24 cellular contexts compared by ENCODE assay signal in the genomic region with DNA sequence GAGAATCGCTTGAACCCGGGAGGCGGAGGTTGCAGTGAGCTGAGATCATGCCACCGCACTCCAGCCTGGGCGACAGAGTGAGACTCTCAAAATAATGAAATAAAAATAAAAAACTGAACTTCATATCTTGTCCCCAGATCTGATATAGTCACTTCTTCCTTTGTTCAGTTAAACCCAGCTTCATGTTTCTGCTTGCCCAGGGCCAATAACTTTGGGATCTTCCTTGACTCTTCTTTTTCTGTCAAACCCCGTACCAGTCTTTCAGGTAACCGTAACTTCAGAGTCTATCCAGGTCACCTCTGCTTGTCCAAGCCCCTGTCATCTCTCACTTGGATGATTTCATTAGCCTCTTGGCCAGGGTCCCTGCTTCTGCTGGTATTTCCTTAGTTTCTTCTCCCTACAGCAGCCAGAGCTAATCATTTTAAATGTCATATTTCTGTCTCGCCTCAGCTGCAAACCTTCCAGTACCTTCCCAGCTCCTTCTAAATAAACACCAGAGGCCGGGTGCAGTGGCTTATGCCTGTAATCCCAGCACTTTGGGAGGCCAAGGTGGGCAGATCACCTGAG. TPM values are rescaled to one million over a fixed set of nuclear protein-coding genes. Genes with fewer than 3 reads are reported as not detected.
A peak's percentile ranks its signal among the peaks of the same experiment; 100 is the strongest.
DNase-seq lines count a peak whose midpoint lies in the region; ATAC-seq, FAIRE-seq and TF ChIP-seq lines count a peak whose summit lies in the region.
"Had no signal": no experiment of that assay in that cellular context is flagged by ENCODE, and none has a peak within 500 bp of the region (broad histone marks: within the 10 kb centered on the region; RNA-seq: fewer than 3 reads in every experiment).

No MANE protein-coding gene starts in this region.

- in situ Hi-C loops in K562 (cut with MboI) (no loop called here), GM13977 (cut with MboI; ENCODE audit: low pct_unique_long_range_greater_than_20kb, low sequenced_read_pairs, unreplicated experiment) (no loop called here)

- H3K36me3 ChIP-seq in RWPE2 (ENCODE audit: low read depth) (no peaks in the 10 kb centered on the region; the same call in 1 of the 2 replicates), K562 (ENCODE audit: control insufficient read depth, insufficient read depth, low read length) (no peaks in the 10 kb centered on the region), rectal smooth muscle tissue (ENCODE audit: control insufficient read depth, insufficient read depth, low read length) (no peaks in the 10 kb centered on the region), colonic mucosa (no peaks in the 10 kb centered on the region)
- H3K36me3 ChIP-seq: tibial artery had no signal

- no TSS peak for BruUV-seq in K562 (replicated peaks; lab: Mats Ljungman, UMichigan)

- H3K27me3 ChIP-seq in RWPE2 (ENCODE audit: insufficient read depth, poor library complexity, severe bottlenecking) (no peaks in the 10 kb centered on the region), K562 (ENCODE audit: control insufficient read depth in 2 of 2, insufficient read depth in 2 of 2, low read length in 2 of 2) (no peaks in the 10 kb centered on the region), foreskin keratinocyte (no peaks in the 10 kb centered on the region), rectal smooth muscle tissue (ENCODE audit: control insufficient read depth, insufficient read depth, low read length) (no peaks in the 10 kb centered on the region), colonic mucosa (no peaks in the 10 kb centered on the region)
- H3K27me3 ChIP-seq: tibial artery had no signal

- H3K4me3 ChIP-seq in RWPE2 (ENCODE audit: severe bottlenecking): no peak overlapping the region
- no peak overlapping the region for H3K4me3 ChIP-seq in K562
- no peak overlapping the region for H3K4me3 ChIP-seq in rectal smooth muscle tissue (ENCODE audit: low read length)
- H3K4me3 ChIP-seq in colonic mucosa: no peak overlapping the region
- H3K4me3 ChIP-seq: tibial artery had no signal

- no peak overlapping the region for H2AFZ ChIP-seq in K562 (ENCODE audit: low read depth, low read length)

- peaks cover 28% of the 10 kb centered on the region for H3K9me3 ChIP-seq in RWPE2 (ENCODE audit: severe bottlenecking)
- H3K9me3 ChIP-seq in K562 (replicated peaks; ENCODE audit: control insufficient read depth, insufficient read depth, low read depth, low read length): no peaks in the 10 kb centered on the region
- H3K9me3 ChIP-seq in colonic mucosa: no peaks in the 10 kb centered on the region

- no peak for TF ChIP-seq POLR2A in K562 (conservative IDR thresholded peaks at IDR 0.05)

- peak overlapping the region; percentile 13 for H3K27ac ChIP-seq in RWPE2 (ENCODE audit: poor library complexity, severe bottlenecking)
- no peak overlapping the region for H3K27ac ChIP-seq in K562 (ENCODE audit: extremely low read depth, low read depth, low read length)
- no peak overlapping the region for H3K27ac ChIP-seq in foreskin keratinocyte
- H3K27ac ChIP-seq in rectal smooth muscle tissue (ENCODE audit: low read depth, low read length): peak overlapping the region; percentile 42
- H3K27ac ChIP-seq in colonic mucosa: no peak overlapping the region
- H3K27ac ChIP-seq: tibial artery had no signal

- no peak for TF ChIP-seq EP300 in K562 (IDR thresholded peaks at IDR 0.05; ENCODE audit: low read length)

- no peak for TF ChIP-seq RAD21 in K562 (CRISPR knock-in tag; conservative IDR thresholded peaks at IDR 0.05 in 1 of 2, IDR thresholded peaks at IDR 0.05 in 1 of 2)

- CTCF ChIA-PET in K562 (lab: Yijun Ruan, JAX; ENCODE audit: low intra/inter-chr PET ratio): no interaction called here

- peaks cover 3% of the 10 kb centered on the region for H3K9me1 ChIP-seq in K562 (ENCODE audit: control insufficient read depth, insufficient read depth, low read length)

- H4K20me1 ChIP-seq in K562 (replicated peaks; ENCODE audit: control insufficient read depth, insufficient read depth, low read length): peaks cover 3% of the 10 kb centered on the region; the same call in 1 of the 2 replicates

- 87% methylated on average over 9 of the region's 9 CpGs for WGBS in K562 (ENCODE audit: insufficient coverage, low coverage, missing lambda C conversion rate)

- DNase-seq in RWPE2 (ENCODE audit: low spot score) (no peak), K562 (ENCODE audit: extremely low read depth in 1 of 4, low spot score in 3 of 4) (peak in 2 of 4 experiments; percentile 31 to 47), foreskin keratinocyte (peak in 1 of 2 donors; percentile 59), colonic mucosa (no peak), GM13977 (ENCODE audit: low spot score) (no peak), omental fat pad (ENCODE audit: low spot score) (no peak)
- DNase-seq: activated CD4-positive, alpha-beta T cell treated with anti-CD3 and anti-CD28 coated beads, Interleukin-2, amount 50 U/mL, for 4 hours; activated CD4-positive, CD25-positive, alpha-beta regulatory T cell; activated naive CD8-positive, alpha-beta T cell treated with anti-CD3 and anti-CD28 coated beads for 36 hours; effector memory CD4-positive, alpha-beta T cell; glutamatergic neuron; HCEC 1CT; Karpas-422; kidney; NCI-H1105; NCI-H1930; NCI-H2227 treated with DMSO at 0.1 percent for 48 hours; occipital lobe; stimulated activated CD4-positive, alpha-beta T cell treated with anti-CD3 and anti-CD28 coated beads, Interleukin-4, amount 100 ng/mL, for 1 hour; stimulated activated naive CD4-positive, alpha-beta T cell treated with Interleukin-2 at 50 U/mL for 16 hours; tibial artery had no signal

- no peak overlapping the region for H3K9ac ChIP-seq in K562 (ENCODE audit: insufficient read depth in 1 of 2, low read depth in 2 of 2, low read length in 2 of 2)
- H3K9ac ChIP-seq in rectal smooth muscle tissue (ENCODE audit: low read length): no peak overlapping the region
- no peak overlapping the region for H3K9ac ChIP-seq in colonic mucosa (ENCODE audit: low read depth in 2 of 2, low read length in 2 of 2)

- no peaks in the 10 kb centered on the region for H3K79me2 ChIP-seq in K562 (ENCODE audit: control insufficient read depth, insufficient read depth, low read length)

- FAIRE-seq in K562 (lab: Jason Lieb, UNC): no peak
- FAIRE-seq: astrocyte, GM12878, kidney had no signal

- peak; percentile 41; the same call in 2 of the 3 replicates for ATAC-seq in RWPE2 (ENCODE audit: low read depth)
- peak; percentile 3; the same call in 2 of the 3 replicates for ATAC-seq in K562
- peak; percentile 31 for ATAC-seq in foreskin keratinocyte
- ATAC-seq in omental fat pad (ENCODE audit: low FRiP score): no peak

- POLR2A ChIA-PET in K562 (lab: Yijun Ruan, JAX): interaction anchor here (0.6 to 7.0 kb wide), 22 partner anchors 10 to 935 kb away, joined by 3 to 93 read pairs (median 4); no protein-coding TSS in a partner anchor

- intact Hi-C loops in K562 (cut with micrococcal nuclease): no loop called here
- intact Hi-C loops in colonic mucosa (cut with DNase I): no loop called here

- TF ChIP-seq CTCF in RWPE2 (IDR thresholded peaks at IDR 0.05; ENCODE audit: poor library complexity, severe bottlenecking): no peak
- TF ChIP-seq CTCF in K562 (IDR thresholded peaks at IDR 0.05 in 2 of 3, conservative IDR thresholded peaks at IDR 0.05 in 1 of 3; ENCODE audit: insufficient read depth in 2 of 3, low read depth in 1 of 3, low read length in 3 of 3): no peak
- TF ChIP-seq CTCF in foreskin keratinocyte (conservative IDR thresholded peaks at IDR 0.05): no peak
- no peak for TF ChIP-seq CTCF in colonic mucosa (IDR thresholded peaks at IDR 0.05)
- TF ChIP-seq CTCF in GM13977 (IDR thresholded peaks at IDR 0.05; ENCODE audit: extremely low read depth, insufficient read depth, missing control alignments): no peak
- no peak for TF ChIP-seq CTCF in omental fat pad (IDR thresholded peaks at IDR 0.05)

- no peak overlapping the region for H3K4me2 ChIP-seq in K562 (ENCODE audit: insufficient read depth, low read length)

- H3K4me1 ChIP-seq in RWPE2 (ENCODE audit: insufficient read depth, poor library complexity, severe bottlenecking) (peaks cover 10% of the 10 kb centered on the region), K562 (replicated peaks in 1 of 2; ENCODE audit: control insufficient read depth in 2 of 2, insufficient read depth in 2 of 2, low read length in 2 of 2) (no peaks in the 10 kb centered on the region), foreskin keratinocyte (peaks cover 9% of the 10 kb centered on the region), rectal smooth muscle tissue (ENCODE audit: control insufficient read depth, insufficient read depth, low read length) (peaks cover 5% of the 10 kb centered on the region), colonic mucosa (no peaks in the 10 kb centered on the region)

TF ChIP-seq in K562, 482 proteins besides CTCF, POLR2A, EP300 and RAD21 (continues in another document):
- no peak for TF ChIP-seq KLF1 (tag; IDR thresholded peaks at IDR 0.05)

RNA-seq across cellular contexts. Expression of a gene that starts 19.7 kb away (rescaled TPM):
- total RNA-seq in K562 (2011; cell fraction: chromatin; rRNA removed; ENCODE audit: low replicate concordance): 105 and 142 TPM in 2 replicates
- total RNA-seq in K562 (2011; cell fraction: nucleolus; rRNA removed): 81.7 and 83.9 TPM in 2 replicates
- total RNA-seq in K562 (2011; cell fraction: nucleoplasm; rRNA removed): 75.2 and 77.0 TPM in 2 replicates
- total RNA-seq in K562 (2014; rRNA removed) (45.1 and 61.3 TPM in 2 replicates), K562 (2014; rRNA removed; fragmentation: Illumina TruSeq; extraction: Trizol) (28.6 and 30.2 TPM in 2 replicates), K562 (2015; rRNA removed; fragmentation: Illumina TruSeq; extraction: Trizol) (37.8 and 41.0 TPM in 2 replicates), K562 (2021) (124 and 130 TPM in 2 replicates), foreskin keratinocyte (34.1 and 35.0 TPM in 2 replicates), colonic mucosa (10 to 100 TPM; 86.0 to 97.9 TPM), omental fat pad (10 to 100 TPM; 48.8 to 82.8 (median 75.3) TPM)
- polyA plus RNA-seq in K562 (2011; rRNA removed) (26.0 and 35.7 TPM in 2 replicates), K562 (2014; fragmentation: Illumina TruSeq; extraction: Trizol) (64.0 and 77.9 TPM in 2 replicates), K562 (2014; fragmentation: Nextera tagmentation; extraction: Ambion mirVana) (1 to 10 TPM; 1.5 to 1.6 TPM), K562 (2014; rRNA removed) (59.7 and 60.0 TPM in 2 replicates), foreskin keratinocyte (13.2 and 13.3 TPM in 2 replicates)
- polyA plus RNA-seq in K562 (2011; cell fraction: cytosol; rRNA removed): 44.5 and 48.8 TPM in 2 replicates
- polyA plus RNA-seq in K562 (2011; cell fraction: nucleus; rRNA removed): 51.1 and 57.1 TPM in 2 replicates
- 65.2 and 79.7 TPM in 2 replicates for polyA plus RNA-seq in K562 (2012)
- polyA minus RNA-seq in K562 (2011; rRNA and poly(A)+ RNA removed): 64.2 and 66.3 TPM in 2 replicates
- polyA minus RNA-seq in K562 (2011; cell fraction: cytosol; rRNA and poly(A)+ RNA removed): 93.5 and 149 TPM in 2 replicates
- polyA minus RNA-seq in K562 (2011; cell fraction: nucleus; rRNA and poly(A)+ RNA removed): 21.7 and 40.1 TPM in 2 replicates

Comparison
In these comparisons a context has a peak if more than half of its experiments do, and no peak if none do; other contexts are left out.
1. H3K27ac ChIP-seq: peak in RWPE2 (single experiment) and rectal smooth muscle tissue (single experiment); none in K562 (single experiment), foreskin keratinocyte (single experiment) and colonic mucosa (single experiment).